In the genomic region with DNA sequence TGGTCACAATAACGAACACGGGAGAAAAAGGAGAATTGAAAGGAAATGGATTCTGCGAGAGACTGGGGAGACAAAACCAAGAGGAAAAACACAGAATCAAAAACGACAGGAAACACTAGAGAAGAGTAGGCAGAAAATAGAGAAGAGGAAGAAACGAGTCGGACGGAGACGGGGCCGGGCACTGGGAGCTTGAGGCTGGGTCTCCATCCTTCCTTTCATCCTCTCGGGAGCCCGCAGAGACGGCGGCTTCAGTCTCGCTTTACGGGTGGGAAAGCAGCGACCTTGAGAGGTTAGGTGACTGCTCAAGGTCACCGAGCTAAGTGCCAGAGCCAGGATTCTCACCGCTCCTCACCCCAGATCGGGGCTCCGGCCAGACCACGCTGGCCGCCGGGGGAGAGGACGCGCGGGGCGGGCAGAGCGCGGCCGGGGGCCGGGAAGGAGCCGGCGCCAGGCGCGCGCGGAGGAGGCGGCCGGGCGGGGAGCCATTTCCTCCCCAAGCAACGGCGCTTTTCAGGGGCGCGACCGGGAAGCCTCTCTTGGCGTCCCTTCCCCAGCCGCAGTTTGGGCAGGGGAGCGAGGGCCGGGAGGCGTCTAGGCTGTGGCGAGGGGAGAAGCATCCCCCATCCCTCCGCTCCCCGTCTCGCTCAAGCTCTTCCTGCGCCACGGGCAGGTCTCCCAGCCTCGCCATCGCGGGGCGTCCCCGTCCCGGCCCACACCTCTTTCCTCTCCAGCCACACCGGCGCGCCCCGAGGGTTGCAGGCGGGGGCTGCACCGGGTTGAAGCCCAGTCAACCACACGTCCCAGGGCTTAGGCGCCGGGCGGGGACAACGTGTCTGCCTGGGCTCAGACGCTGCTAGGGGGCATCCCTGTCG, we compare ENCODE assay signal across 1 cellular context.
TF ChIP-seq lines count a peak whose summit lies in the region.

No MANE protein-coding gene starts in this region.

TF ChIP-seq in HEK293, 187 proteins besides CTCF, POLR2A, EP300 and RAD21 (continued from another document and continues in another):
- TF ChIP-seq, protein P1, sequence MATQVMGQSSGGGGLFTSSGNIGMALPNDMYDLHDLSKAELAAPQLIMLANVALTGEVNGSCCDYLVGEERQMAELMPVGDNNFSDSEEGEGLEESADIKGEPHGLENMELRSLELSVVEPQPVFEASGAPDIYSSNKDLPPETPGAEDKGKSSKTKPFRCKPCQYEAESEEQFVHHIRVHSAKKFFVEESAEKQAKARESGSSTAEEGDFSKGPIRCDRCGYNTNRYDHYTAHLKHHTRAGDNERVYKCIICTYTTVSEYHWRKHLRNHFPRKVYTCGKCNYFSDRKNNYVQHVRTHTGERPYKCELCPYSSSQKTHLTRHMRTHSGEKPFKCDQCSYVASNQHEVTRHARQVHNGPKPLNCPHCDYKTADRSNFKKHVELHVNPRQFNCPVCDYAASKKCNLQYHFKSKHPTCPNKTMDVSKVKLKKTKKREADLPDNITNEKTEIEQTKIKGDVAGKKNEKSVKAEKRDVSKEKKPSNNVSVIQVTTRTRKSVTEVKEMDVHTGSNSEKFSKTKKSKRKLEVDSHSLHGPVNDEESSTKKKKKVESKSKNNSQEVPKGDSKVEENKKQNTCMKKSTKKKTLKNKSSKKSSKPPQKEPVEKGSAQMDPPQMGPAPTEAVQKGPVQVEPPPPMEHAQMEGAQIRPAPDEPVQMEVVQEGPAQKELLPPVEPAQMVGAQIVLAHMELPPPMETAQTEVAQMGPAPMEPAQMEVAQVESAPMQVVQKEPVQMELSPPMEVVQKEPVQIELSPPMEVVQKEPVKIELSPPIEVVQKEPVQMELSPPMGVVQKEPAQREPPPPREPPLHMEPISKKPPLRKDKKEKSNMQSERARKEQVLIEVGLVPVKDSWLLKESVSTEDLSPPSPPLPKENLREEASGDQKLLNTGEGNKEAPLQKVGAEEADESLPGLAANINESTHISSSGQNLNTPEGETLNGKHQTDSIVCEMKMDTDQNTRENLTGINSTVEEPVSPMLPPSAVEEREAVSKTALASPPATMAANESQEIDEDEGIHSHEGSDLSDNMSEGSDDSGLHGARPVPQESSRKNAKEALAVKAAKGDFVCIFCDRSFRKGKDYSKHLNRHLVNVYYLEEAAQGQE (tag by site-specific recombination; IDR thresholded peaks at IDR 0.05), result no peak; the same call in 1 of the 2 replicates
- TF ChIP-seq ZNF239 (tag by site-specific recombination; IDR thresholded peaks at IDR 0.05) (no peak), ZNF174 (tag by site-specific recombination; IDR thresholded peaks at IDR 0.05) (no peak), ZBTB48 (tag by site-specific recombination; IDR thresholded peaks at IDR 0.05) (peak; percentile 92), ZNF146 (tag by site-specific recombination; IDR thresholded peaks at IDR 0.05) (0 out of 2 replicates have a peak, but pooled peaks have one; percentile 10), ZNF335 (tag by site-specific recombination; conservative IDR thresholded peaks at IDR 0.05) (peak; percentile 78), YY2 (tag by site-specific recombination; IDR thresholded peaks at IDR 0.05) (0 out of 2 replicates have a peak, but pooled peaks have one; percentile 20), ZNF404 (tag by site-specific recombination; IDR thresholded peaks at IDR 0.05) (no peak), ZNF433 (tag by site-specific recombination; IDR thresholded peaks at IDR 0.05; ENCODE audit: low read depth) (no peak), ZBTB17 (tag by site-specific recombination; IDR thresholded peaks at IDR 0.05) (peak; percentile 48; the same call in 1 of the 2 replicates), SP2 (tag by site-specific recombination; IDR thresholded peaks at IDR 0.05) (peak; percentile 33; the same call in 1 of the 2 replicates), MYNN (tag by site-specific recombination; IDR thresholded peaks at IDR 0.05; ENCODE audit: borderline replicate concordance) (no peak), ZFP41 (tag by site-specific recombination; IDR thresholded peaks at IDR 0.05; ENCODE audit: borderline replicate concordance) (no peak), ZNF114 (tag by site-specific recombination; IDR thresholded peaks at IDR 0.05) (no peak), KLF1 (tag by site-specific recombination; IDR thresholded peaks at IDR 0.05) (peak; percentile 52; the same call in 1 of the 2 replicates), ZNF514 (tag by site-specific recombination; IDR thresholded peaks at IDR 0.05) (no peak), KLF7 (tag by site-specific recombination; IDR thresholded peaks at IDR 0.05; ENCODE audit: borderline replicate concordance) (no peak), SCRT1 (tag by site-specific recombination; IDR thresholded peaks at IDR 0.05; ENCODE audit: borderline replicate concordance) (no peak), ZNF10 (tag by site-specific recombination; IDR thresholded peaks at IDR 0.05) (no peak), ZNF292 (tag by site-specific recombination; IDR thresholded peaks at IDR 0.05; ENCODE audit: borderline replicate concordance, low read depth) (no peak), HOXC10 (CRISPR knock-in tag; IDR thresholded peaks at IDR 0.05) (no peak), TRIM28 (IDR thresholded peaks at IDR 0.05; ENCODE audit: borderline replicate concordance, low read length) (no peak), ZNF214 (tag by site-specific recombination; IDR thresholded peaks at IDR 0.05; ENCODE audit: borderline replicate concordance) (no peak), GLI4 (tag by site-specific recombination; IDR thresholded peaks at IDR 0.05) (no peak), GLIS2 (tag by site-specific recombination; IDR thresholded peaks at IDR 0.05) (peak; percentile 98), ZNF19 (tag by site-specific recombination; IDR thresholded peaks at IDR 0.05; ENCODE audit: low read depth) (no peak), ZNF423 (tag by site-specific recombination; IDR thresholded peaks at IDR 0.05) (no peak), ZNF843 (tag by site-specific recombination; IDR thresholded peaks at IDR 0.05) (0 out of 2 replicates have a peak, but pooled peaks have one; percentile 48), ZNF266 (tag by site-specific recombination; IDR thresholded peaks at IDR 0.05; ENCODE audit: low read depth) (no peak), ZBTB8A (tag by site-specific recombination; IDR thresholded peaks at IDR 0.05) (peak; percentile 79), ZNF776 (tag by site-specific recombination; IDR thresholded peaks at IDR 0.05; ENCODE audit: borderline replicate concordance) (no peak), GFI1B (tag by site-specific recombination; IDR thresholded peaks at IDR 0.05) (no peak), ZNF155 (tag by site-specific recombination; IDR thresholded peaks at IDR 0.05) (no peak), GLIS1 (tag by site-specific recombination; IDR thresholded peaks at IDR 0.05) (no peak), ZNF341 (tag by site-specific recombination; IDR thresholded peaks at IDR 0.05; ENCODE audit: low read depth) (peak; percentile 19; the same call in 1 of the 2 replicates), ZNF274 (IDR thresholded peaks at IDR 0.05; ENCODE audit: low read length) (no peak), ZNF274 (tag by site-specific recombination; IDR thresholded peaks at IDR 0.05; ENCODE audit: borderline replicate concordance) (no peak), ZNF549 (tag by site-specific recombination; IDR thresholded peaks at IDR 0.05) (no peak), ZNF621 (tag by site-specific recombination; IDR thresholded peaks at IDR 0.05) (no peak), ZSCAN16 (tag by site-specific recombination; IDR thresholded peaks at IDR 0.05) (no peak)
- TF ChIP-seq, protein P2, sequence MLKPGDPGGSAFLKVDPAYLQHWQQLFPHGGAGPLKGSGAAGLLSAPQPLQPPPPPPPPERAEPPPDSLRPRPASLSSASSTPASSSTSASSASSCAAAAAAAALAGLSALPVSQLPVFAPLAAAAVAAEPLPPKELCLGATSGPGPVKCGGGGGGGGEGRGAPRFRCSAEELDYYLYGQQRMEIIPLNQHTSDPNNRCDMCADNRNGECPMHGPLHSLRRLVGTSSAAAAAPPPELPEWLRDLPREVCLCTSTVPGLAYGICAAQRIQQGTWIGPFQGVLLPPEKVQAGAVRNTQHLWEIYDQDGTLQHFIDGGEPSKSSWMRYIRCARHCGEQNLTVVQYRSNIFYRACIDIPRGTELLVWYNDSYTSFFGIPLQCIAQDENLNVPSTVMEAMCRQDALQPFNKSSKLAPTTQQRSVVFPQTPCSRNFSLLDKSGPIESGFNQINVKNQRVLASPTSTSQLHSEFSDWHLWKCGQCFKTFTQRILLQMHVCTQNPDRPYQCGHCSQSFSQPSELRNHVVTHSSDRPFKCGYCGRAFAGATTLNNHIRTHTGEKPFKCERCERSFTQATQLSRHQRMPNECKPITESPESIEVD (tag by site-specific recombination; IDR thresholded peaks at IDR 0.05), result no peak
- TF ChIP-seq, protein P3, sequence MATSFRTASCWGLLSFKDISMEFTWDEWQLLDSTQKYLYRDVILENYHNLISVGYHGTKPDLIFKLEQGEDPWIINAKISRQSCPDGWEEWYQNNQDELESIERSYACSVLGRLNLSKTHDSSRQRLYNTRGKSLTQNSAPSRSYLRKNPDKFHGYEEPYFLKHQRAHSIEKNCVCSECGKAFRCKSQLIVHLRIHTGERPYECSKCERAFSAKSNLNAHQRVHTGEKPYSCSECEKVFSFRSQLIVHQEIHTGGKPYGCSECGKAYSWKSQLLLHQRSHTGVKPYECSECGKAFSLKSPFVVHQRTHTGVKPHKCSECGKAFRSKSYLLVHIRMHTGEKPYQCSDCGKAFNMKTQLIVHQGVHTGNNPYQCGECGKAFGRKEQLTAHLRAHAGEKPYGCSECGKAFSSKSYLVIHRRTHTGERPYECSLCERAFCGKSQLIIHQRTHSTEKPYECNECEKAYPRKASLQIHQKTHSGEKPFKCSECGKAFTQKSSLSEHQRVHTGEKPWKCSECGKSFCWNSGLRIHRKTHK (tag by site-specific recombination; IDR thresholded peaks at IDR 0.05), result no peak
- TF ChIP-seq, protein P4, sequence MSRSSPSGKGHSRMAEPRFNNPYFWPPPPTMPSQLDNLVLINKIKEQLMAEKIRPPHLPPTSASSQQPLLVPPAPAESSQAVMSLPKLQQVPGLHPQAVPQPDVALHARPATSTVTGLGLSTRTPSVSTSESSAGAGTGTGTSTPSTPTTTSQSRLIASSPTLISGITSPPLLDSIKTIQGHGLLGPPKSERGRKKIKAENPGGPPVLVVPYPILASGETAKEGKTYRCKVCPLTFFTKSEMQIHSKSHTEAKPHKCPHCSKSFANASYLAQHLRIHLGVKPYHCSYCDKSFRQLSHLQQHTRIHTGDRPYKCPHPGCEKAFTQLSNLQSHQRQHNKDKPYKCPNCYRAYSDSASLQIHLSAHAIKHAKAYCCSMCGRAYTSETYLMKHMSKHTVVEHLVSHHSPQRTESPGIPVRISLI (tag by site-specific recombination; IDR thresholded peaks at IDR 0.05), result no peak
- TF ChIP-seq, protein P5, sequence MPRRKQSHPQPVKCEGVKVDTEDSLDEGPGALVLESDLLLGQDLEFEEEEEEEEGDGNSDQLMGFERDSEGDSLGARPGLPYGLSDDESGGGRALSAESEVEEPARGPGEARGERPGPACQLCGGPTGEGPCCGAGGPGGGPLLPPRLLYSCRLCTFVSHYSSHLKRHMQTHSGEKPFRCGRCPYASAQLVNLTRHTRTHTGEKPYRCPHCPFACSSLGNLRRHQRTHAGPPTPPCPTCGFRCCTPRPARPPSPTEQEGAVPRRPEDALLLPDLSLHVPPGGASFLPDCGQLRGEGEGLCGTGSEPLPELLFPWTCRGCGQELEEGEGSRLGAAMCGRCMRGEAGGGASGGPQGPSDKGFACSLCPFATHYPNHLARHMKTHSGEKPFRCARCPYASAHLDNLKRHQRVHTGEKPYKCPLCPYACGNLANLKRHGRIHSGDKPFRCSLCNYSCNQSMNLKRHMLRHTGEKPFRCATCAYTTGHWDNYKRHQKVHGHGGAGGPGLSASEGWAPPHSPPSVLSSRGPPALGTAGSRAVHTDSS (tag by site-specific recombination; IDR thresholded peaks at IDR 0.05), result no peak; the same call in 1 of the 2 replicates
- TF ChIP-seq, protein P6, sequence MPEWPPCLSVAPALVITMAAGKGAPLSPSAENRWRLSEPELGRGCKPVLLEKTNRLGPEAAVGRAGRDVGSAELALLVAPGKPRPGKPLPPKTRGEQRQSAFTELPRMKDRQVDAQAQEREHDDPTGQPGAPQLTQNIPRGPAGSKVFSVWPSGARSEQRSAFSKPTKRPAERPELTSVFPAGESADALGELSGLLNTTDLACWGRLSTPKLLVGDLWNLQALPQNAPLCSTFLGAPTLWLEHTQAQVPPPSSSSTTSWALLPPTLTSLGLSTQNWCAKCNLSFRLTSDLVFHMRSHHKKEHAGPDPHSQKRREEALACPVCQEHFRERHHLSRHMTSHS (tag by site-specific recombination; IDR thresholded peaks at IDR 0.05), result no peak
- TF ChIP-seq, protein P7, sequence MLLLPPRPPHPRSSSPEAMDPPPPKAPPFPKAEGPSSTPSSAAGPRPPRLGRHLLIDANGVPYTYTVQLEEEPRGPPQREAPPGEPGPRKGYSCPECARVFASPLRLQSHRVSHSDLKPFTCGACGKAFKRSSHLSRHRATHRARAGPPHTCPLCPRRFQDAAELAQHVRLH (tag by site-specific recombination; IDR thresholded peaks at IDR 0.05), result no peak
- TF ChIP-seq, protein P8, sequence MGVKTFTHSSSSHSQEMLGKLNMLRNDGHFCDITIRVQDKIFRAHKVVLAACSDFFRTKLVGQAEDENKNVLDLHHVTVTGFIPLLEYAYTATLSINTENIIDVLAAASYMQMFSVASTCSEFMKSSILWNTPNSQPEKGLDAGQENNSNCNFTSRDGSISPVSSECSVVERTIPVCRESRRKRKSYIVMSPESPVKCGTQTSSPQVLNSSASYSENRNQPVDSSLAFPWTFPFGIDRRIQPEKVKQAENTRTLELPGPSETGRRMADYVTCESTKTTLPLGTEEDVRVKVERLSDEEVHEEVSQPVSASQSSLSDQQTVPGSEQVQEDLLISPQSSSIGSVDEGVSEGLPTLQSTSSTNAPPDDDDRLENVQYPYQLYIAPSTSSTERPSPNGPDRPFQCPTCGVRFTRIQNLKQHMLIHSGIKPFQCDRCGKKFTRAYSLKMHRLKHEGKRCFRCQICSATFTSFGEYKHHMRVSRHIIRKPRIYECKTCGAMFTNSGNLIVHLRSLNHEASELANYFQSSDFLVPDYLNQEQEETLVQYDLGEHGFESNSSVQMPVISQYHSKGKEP (tag by site-specific recombination; IDR thresholded peaks at IDR 0.05), result no peak
- TF ChIP-seq, protein P9, sequence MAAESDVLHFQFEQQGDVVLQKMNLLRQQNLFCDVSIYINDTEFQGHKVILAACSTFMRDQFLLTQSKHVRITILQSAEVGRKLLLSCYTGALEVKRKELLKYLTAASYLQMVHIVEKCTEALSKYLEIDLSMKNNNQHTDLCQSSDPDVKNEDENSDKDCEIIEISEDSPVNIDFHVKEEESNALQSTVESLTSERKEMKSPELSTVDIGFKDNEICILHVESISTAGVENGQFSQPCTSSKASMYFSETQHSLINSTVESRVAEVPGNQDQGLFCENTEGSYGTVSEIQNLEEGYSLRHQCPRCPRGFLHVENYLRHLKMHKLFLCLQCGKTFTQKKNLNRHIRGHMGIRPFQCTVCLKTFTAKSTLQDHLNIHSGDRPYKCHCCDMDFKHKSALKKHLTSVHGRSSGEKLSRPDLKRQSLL (tag by site-specific recombination; IDR thresholded peaks at IDR 0.05), result peak; percentile 60; the same call in 1 of the 2 replicates
- TF ChIP-seq, protein P10, sequence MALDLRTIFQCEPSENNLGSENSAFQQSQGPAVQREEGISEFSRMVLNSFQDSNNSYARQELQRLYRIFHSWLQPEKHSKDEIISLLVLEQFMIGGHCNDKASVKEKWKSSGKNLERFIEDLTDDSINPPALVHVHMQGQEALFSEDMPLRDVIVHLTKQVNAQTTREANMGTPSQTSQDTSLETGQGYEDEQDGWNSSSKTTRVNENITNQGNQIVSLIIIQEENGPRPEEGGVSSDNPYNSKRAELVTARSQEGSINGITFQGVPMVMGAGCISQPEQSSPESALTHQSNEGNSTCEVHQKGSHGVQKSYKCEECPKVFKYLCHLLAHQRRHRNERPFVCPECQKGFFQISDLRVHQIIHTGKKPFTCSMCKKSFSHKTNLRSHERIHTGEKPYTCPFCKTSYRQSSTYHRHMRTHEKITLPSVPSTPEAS (tag by site-specific recombination; IDR thresholded peaks at IDR 0.05), result no peak
